In genomic region chr2:120470041-120470716, GRCh38 we compare ENCODE assay signal across 10 cellular contexts.
A peak's percentile ranks its signal among the peaks of the same experiment; 100 is the strongest.
DNase-seq lines count a peak whose midpoint lies in the region; ATAC-seq and TF ChIP-seq lines count a peak whose summit lies in the region.
"Had no signal": no experiment of that assay in that cellular context is flagged by ENCODE, and none has a peak within 500 bp of the region (broad histone marks: within the 10 kb centered on the region; RNA-seq: fewer than 3 reads in every experiment).

No MANE protein-coding gene starts in this region.

- no peaks in the 10 kb centered on the region for H3K27me3 Mint-ChIP-seq in MCF 10A (ENCODE audit: insufficient read depth, unreplicated experiment)
- peaks cover 4 to 9% of the 10 kb centered on the region in 2 donors for H3K27me3 Mint-ChIP-seq in stimulated activated naive B cell treated with anti-CD40 and anti-IgM and Interleukin-4, amounts not matched to agents 10 μg/mL and 1 μg/mL and 100 μg/mL, for 72 hours

- TF ChIP-seq CTCF in AG04449 (IDR thresholded peaks at IDR 0.05; ENCODE audit: insufficient read depth, low read length, missing control alignments) (no peak), NB4 (IDR thresholded peaks at IDR 0.05; ENCODE audit: low read depth, low read length) (no peak), MCF 10A (IDR thresholded peaks at IDR 0.05; ENCODE audit: unreplicated experiment) (no peak), right lobe of liver (IDR thresholded peaks at IDR 0.05) (no peak)

- H3K27ac ChIP-seq in right lobe of liver: peak overlapping the region; percentile 70 to 87 (median 81)

- no peak overlapping the region for H3K4me3 Mint-ChIP-seq in MCF 10A (ENCODE audit: unreplicated experiment)
- no peak overlapping the region for H3K4me3 Mint-ChIP-seq in stimulated activated naive B cell treated with anti-CD40 and anti-IgM and Interleukin-4, amounts not matched to agents 10 μg/mL and 1 μg/mL and 100 μg/mL, for 72 hours

- ATAC-seq in right lobe of liver (peak; percentile 73 to 83 (median 78)), HG03108 (IDR thresholded peaks at IDR 0.05; ENCODE audit: unreplicated experiment) (no peak), HG02588 (IDR thresholded peaks at IDR 0.05; ENCODE audit: unreplicated experiment) (no peak)
- no peak for ATAC-seq in stimulated activated naive B cell treated with anti-CD40 and anti-IgM and Interleukin-4, amounts not matched to agents 10 μg/mL and 1 μg/mL and 100 μg/mL, for 72 hours (replicated peaks)

- H3K9me3 ChIP-seq in right lobe of liver: no peaks in the 10 kb centered on the region

- TF ChIP-seq POLR2A in NB4 (IDR thresholded peaks at IDR 0.05; ENCODE audit: extremely low read depth, insufficient read length) (no peak), right lobe of liver (IDR thresholded peaks at IDR 0.05) (peak; percentile 37)

- DNase-seq in AG04449 (ENCODE audit: low read depth, low spot score): peak; percentile 83
- DNase-seq in NB4 (ENCODE audit: low read depth): peak; percentile 93
- DNase-seq in MCF 10A (ENCODE audit: unreplicated experiment): peak; percentile 94
- peak; percentile 90 to 94 (median 94) for DNase-seq in right lobe of liver
- DNase-seq in COR-L47 (lab: John Stamatoyannopoulos, UW): no peak
- no peak for DNase-seq in stimulated activated naive B cell treated with anti-CD40 and anti-IgM and Interleukin-4, amounts not matched to agents 10 μg/mL and 1 μg/mL and 100 μg/mL, for 72 hours
- DNase-seq: DND-41 had no signal

- H3K4me3 ChIP-seq in AG04449 (ENCODE audit: low read depth, low read length) (no peak overlapping the region), NB4 (ENCODE audit: low read depth, low read length) (no peak overlapping the region), right lobe of liver (no peak overlapping the region)
- H3K4me3 ChIP-seq: dorsolateral prefrontal cortex had no signal

- POLR2A ChIA-PET in AG04449 (lab: Yijun Ruan, JAX): interaction anchor here (0.7 kb wide), 1 partner anchor 32 kb away, joined by 3 read pairs; no protein-coding TSS in a partner anchor
- POLR2A ChIA-PET in MCF 10A (lab: Yijun Ruan, JAX): interaction anchor here (0.6 to 1.2 kb wide), 4 partner anchors 9 to 116 kb away, joined by 3 read pairs; no protein-coding TSS in a partner anchor

- H3K27me3 ChIP-seq in right lobe of liver: no peaks in the 10 kb centered on the region

- H3K4me1 Mint-ChIP-seq in MCF 10A (ENCODE audit: insufficient read depth, unreplicated experiment): peaks cover 46% of the 10 kb centered on the region
- H3K4me1 Mint-ChIP-seq in stimulated activated naive B cell treated with anti-CD40 and anti-IgM and Interleukin-4, amounts not matched to agents 10 μg/mL and 1 μg/mL and 100 μg/mL, for 72 hours: no peaks in the 10 kb centered on the region

- WGBS in right lobe of liver (ENCODE audit: insufficient coverage, low coverage, low lambda C conversion rate, missing lambda C conversion rate): 17% methylated on average over 6 of the region's 12 CpGs

- intact Hi-C loops in MCF 10A (cut with micrococcal nuclease) (loop anchor here (1.0 to 2.0 kb wide), 2 partner anchors 55 to 83 kb away; no protein-coding TSS in a partner anchor), right lobe of liver (cut with DNase I) (no loop called here)

- BruUV-seq in MCF 10A (replicated peaks; lab: Mats Ljungman, UMichigan): no TSS peak

- H3K27ac Mint-ChIP-seq in MCF 10A (ENCODE audit: low read depth, unreplicated experiment): peak overlapping the region; percentile 92
- no peak overlapping the region for H3K27ac Mint-ChIP-seq in stimulated activated naive B cell treated with anti-CD40 and anti-IgM and Interleukin-4, amounts not matched to agents 10 μg/mL and 1 μg/mL and 100 μg/mL, for 72 hours

- CTCF ChIA-PET in AG04449 (lab: Yijun Ruan, JAX): interaction anchor here (0.7 kb wide), 1 partner anchor 205 kb away, joined by 3 read pairs; no protein-coding TSS in a partner anchor
- CTCF ChIA-PET in MCF 10A (lab: Yijun Ruan, JAX): interaction anchor here (1.0 kb wide), 1 partner anchor 34 kb away, joined by 3 read pairs; no protein-coding TSS in a partner anchor

- H3K4me1 ChIP-seq in right lobe of liver: peaks cover 0 to 72% (median 29%) of the 10 kb centered on the region in 4 donors

- H3K36me3 ChIP-seq in right lobe of liver: no peaks in the 10 kb centered on the region

- no peaks in the 10 kb centered on the region for H3K9me3 Mint-ChIP-seq in MCF 10A (ENCODE audit: unreplicated experiment)
- peaks cover 3 to 5% of the 10 kb centered on the region in 2 donors for H3K9me3 Mint-ChIP-seq in stimulated activated naive B cell treated with anti-CD40 and anti-IgM and Interleukin-4, amounts not matched to agents 10 μg/mL and 1 μg/mL and 100 μg/mL, for 72 hours

- no peaks in the 10 kb centered on the region for H3K36me3 Mint-ChIP-seq in MCF 10A (ENCODE audit: insufficient read depth, unreplicated experiment)
- no peaks in the 10 kb centered on the region for H3K36me3 Mint-ChIP-seq in stimulated activated naive B cell treated with anti-CD40 and anti-IgM and Interleukin-4, amounts not matched to agents 10 μg/mL and 1 μg/mL and 100 μg/mL, for 72 hours

Comparison
In these comparisons a context has a peak if more than half of its experiments do, and no peak if none do; other contexts are left out.
1. DNase-seq: peak in AG04449 (single experiment), NB4 (single experiment), MCF 10A (single experiment) and right lobe of liver (3 of 3); none in COR-L47 (single experiment) and stimulated activated naive B cell treated with anti-CD40 and anti-IgM and Interleukin-4, amounts not matched to agents 10 μg/mL and 1 μg/mL and 100 μg/mL, for 72 hours (single experiment).
2. ATAC-seq: peak in right lobe of liver (4 of 4); none in stimulated activated naive B cell treated with anti-CD40 and anti-IgM and Interleukin-4, amounts not matched to agents 10 μg/mL and 1 μg/mL and 100 μg/mL, for 72 hours (0 of 2), HG03108 (single experiment) and HG02588 (single experiment).